ENCODE assay signal across 15 cellular contexts in genomic region chr18:46794607-46795006, GRCh38. TPM values are rescaled to one million over a fixed set of nuclear protein-coding genes. Genes with fewer than 3 reads are reported as not detected.
DNase-seq lines count a peak whose midpoint lies in the region; ATAC-seq and TF ChIP-seq lines count a peak whose summit lies in the region.
"Had no signal": no experiment of that assay in that cellular context is flagged by ENCODE, and none has a peak within 500 bp of the region (broad histone marks: within the 10 kb centered on the region; RNA-seq: fewer than 3 reads in every experiment).

No MANE protein-coding gene starts in this region.

- no peak overlapping the region for H3K56ac ChIP-seq in H9 (ENCODE audit: insufficient read length, low read depth, low read length)
- no peak overlapping the region for H3K56ac ChIP-seq in mesendoderm (ENCODE audit: low read length)

- DNase-seq in NCI-H82 (lab: John Stamatoyannopoulos, UW) (peak; percentile 46), NCI-H82 treated with DMSO at 0.1 percent for 48 hours (lab: John Stamatoyannopoulos, UW; ENCODE audit: unreplicated experiment) (no peak), H9 (peak; percentile 38), endodermal cell (peak; percentile 48), mesendoderm (peak; percentile 37), EL (no peak)
- DNase-seq: 8988T; AML-193; C1 segment of cervical spinal cord; Calu3; CD4-positive, alpha-beta T cell; DMS79 had no signal

- H3K4me3 Mint-ChIP-seq in H9: no peak overlapping the region
- no peak overlapping the region for H3K4me3 Mint-ChIP-seq in endodermal cell
- H3K4me3 Mint-ChIP-seq: CD4-positive, alpha-beta T cell had no signal

- H3K9ac ChIP-seq in H9 (ENCODE audit: extremely low read depth, insufficient read length, low read length) (no peak overlapping the region), endodermal cell (ENCODE audit: extremely low read depth, low read length, poor library complexity, severe bottlenecking) (no peak overlapping the region), mesendoderm (ENCODE audit: low read length) (no peak overlapping the region)

- no peak overlapping the region for H2BK12ac ChIP-seq in H9 (ENCODE audit: insufficient read length, low read depth, low read length)

- no peak overlapping the region for H4K5ac ChIP-seq in H9 (ENCODE audit: insufficient read length, low read depth, low read length)
- H4K5ac ChIP-seq in mesendoderm (ENCODE audit: low read length): no peak overlapping the region

- no CpG with 5 or more reads among the region's 1 CpG for WGBS in H9 (ENCODE audit: extremely low coverage, insufficient read length, low lambda C conversion rate)
- WGBS in endodermal cell (ENCODE audit: insufficient coverage in 1 of 2, insufficient read length in 1 of 2), 2 experiments: 84% methylated on average over 1 of the region's 1 CpG; no CpG with 5 or more reads in 1 of the 2 experiments
- WGBS in mesendoderm (ENCODE audit: extremely low coverage, insufficient coverage, low lambda C conversion rate): no CpG with 5 or more reads among the region's 1 CpG

- H3K79me2 ChIP-seq in H9 (ENCODE audit: insufficient read depth, low read length): no peaks in the 10 kb centered on the region
- H3K79me2 ChIP-seq in mesendoderm (ENCODE audit: control insufficient read depth, insufficient read depth, low read length): no peaks in the 10 kb centered on the region

- TF ChIP-seq CTCF in H9 (conservative IDR thresholded peaks at IDR 0.05) (no peak), endodermal cell (conservative IDR thresholded peaks at IDR 0.05) (no peak)

- H3K14ac ChIP-seq in H9 (ENCODE audit: insufficient read depth, low read length): no peak overlapping the region

- no peaks in the 10 kb centered on the region; the same call in 1 of the 2 replicates for H3K27me3 Mint-ChIP-seq in H9 (ENCODE audit: low read depth)
- H3K27me3 Mint-ChIP-seq in endodermal cell (ENCODE audit: insufficient read depth): no peaks in the 10 kb centered on the region
- H3K27me3 Mint-ChIP-seq: CD4-positive, alpha-beta T cell had no signal

- H3K27ac ChIP-seq in H9 (ENCODE audit: insufficient read length, low read depth, low read length): no peak overlapping the region
- no peak overlapping the region for H3K27ac ChIP-seq in endodermal cell (ENCODE audit: low read depth, low read length)
- no peak overlapping the region for H3K27ac ChIP-seq in mesendoderm (ENCODE audit: low read depth, low read length)
- H3K27ac ChIP-seq: HL-60 had no signal

- H3K4ac ChIP-seq in H9 (ENCODE audit: low read depth, low read length): no peak overlapping the region
- H3K4ac ChIP-seq in mesendoderm (ENCODE audit: low read depth, low read length): no peak overlapping the region

- no peak overlapping the region for H3T11ph ChIP-seq in H9 (ENCODE audit: low read length)

- no peak overlapping the region for H4K91ac ChIP-seq in H9 (ENCODE audit: insufficient read length, low read depth, low read length)

- no peak overlapping the region for H2AFZ ChIP-seq in H9 (ENCODE audit: low read length)

- peaks cover 12 to 13% of the 10 kb centered on the region in 2 experiments for H3K9me3 Mint-ChIP-seq in H9
- peaks cover 12% of the 10 kb centered on the region for H3K9me3 Mint-ChIP-seq in endodermal cell

- no peaks in the 10 kb centered on the region for H3K36me3 ChIP-seq in endodermal cell (ENCODE audit: control insufficient read depth, insufficient read depth, low read length)
- H3K36me3 ChIP-seq in mesendoderm (ENCODE audit: control insufficient read depth, insufficient read depth, low read length): no peaks in the 10 kb centered on the region

- ATAC-seq in HG03095 (IDR thresholded peaks at IDR 0.05; ENCODE audit: unreplicated experiment) (no peak), HG03354 (IDR thresholded peaks at IDR 0.05; ENCODE audit: poor library complexity, severe bottlenecking, unreplicated experiment) (no peak)

- no peak overlapping the region for H3K18ac ChIP-seq in H9 (ENCODE audit: insufficient read length, low read depth, low read length)
- no peak overlapping the region for H3K18ac ChIP-seq in mesendoderm (ENCODE audit: low read length)

- H3K79me1 ChIP-seq in H9 (ENCODE audit: insufficient read depth, low read depth, low read length, poor library complexity, severe bottlenecking): no peaks in the 10 kb centered on the region
- H3K79me1 ChIP-seq in mesendoderm (ENCODE audit: low read length): no peaks in the 10 kb centered on the region

- H2BK15ac ChIP-seq in H9 (ENCODE audit: low read depth, low read length): no peak overlapping the region
- no peak overlapping the region for H2BK15ac ChIP-seq in mesendoderm (replicated peaks; ENCODE audit: low read depth)

- no peaks in the 10 kb centered on the region for H3K23me2 ChIP-seq in H9 (ENCODE audit: insufficient read length, low read depth, low read length, poor library complexity, severe bottlenecking)

- H2BK120ac ChIP-seq in H9 (ENCODE audit: low read depth, low read length, poor library complexity, severe bottlenecking) (no peak overlapping the region), mesendoderm (ENCODE audit: low read depth, low read length) (no peak overlapping the region)

- H3K4me3 ChIP-seq in endodermal cell (ENCODE audit: low read length): no peak overlapping the region
- no peak overlapping the region for H3K4me3 ChIP-seq in mesendoderm (ENCODE audit: low read length)

- H2BK20ac ChIP-seq in H9 (ENCODE audit: low read depth, low read length, poor library complexity, severe bottlenecking): no peak overlapping the region

- H3K4me2 ChIP-seq in H9 (ENCODE audit: insufficient read depth, insufficient read length, low read length) (no peak overlapping the region), mesendoderm (ENCODE audit: low read length) (no peak overlapping the region)

- H3K23ac ChIP-seq in H9 (ENCODE audit: insufficient read length, low read depth, low read length) (no peak overlapping the region), mesendoderm (ENCODE audit: low read length) (no peak overlapping the region)

- no peaks in the 10 kb centered on the region for H3K27me3 ChIP-seq in H9 (ENCODE audit: insufficient read depth, low read length)
- no peaks in the 10 kb centered on the region for H3K27me3 ChIP-seq in endodermal cell (ENCODE audit: control insufficient read depth, insufficient read depth, low read length, poor library complexity, severe bottlenecking)
- H3K27me3 ChIP-seq in mesendoderm (ENCODE audit: insufficient read depth, low read length, poor library complexity): no peaks in the 10 kb centered on the region

- H4K8ac ChIP-seq in H9 (replicated peaks; ENCODE audit: insufficient read length, low read depth, low read length): no peak overlapping the region
- no peak overlapping the region for H4K8ac ChIP-seq in mesendoderm (ENCODE audit: low read depth, low read length)

- H2AK5ac ChIP-seq in H9 (ENCODE audit: insufficient read length, low read length): no peak overlapping the region
- H2AK5ac ChIP-seq in mesendoderm (ENCODE audit: low read length): no peak overlapping the region

- H3K36me3 Mint-ChIP-seq in H9 (ENCODE audit: insufficient read depth in 1 of 3, low read depth in 3 of 3) (peaks cover 11 to 16% (median 14%) of the 10 kb centered on the region in 3 experiments), endodermal cell (ENCODE audit: low read depth) (peaks cover 9% of the 10 kb centered on the region)

- H3K4me1 Mint-ChIP-seq in H9 (peaks cover 10 to 15% of the 10 kb centered on the region in 2 experiments), endodermal cell (peaks cover 25% of the 10 kb centered on the region)

- H4K20me1 ChIP-seq in H9 (ENCODE audit: control insufficient read depth, insufficient read depth, insufficient read length): no peaks in the 10 kb centered on the region

- H3K27ac Mint-ChIP-seq in H9 (no peak overlapping the region), endodermal cell (no peak overlapping the region)
- H3K27ac Mint-ChIP-seq: CD4-positive, alpha-beta T cell had no signal

- no peaks in the 10 kb centered on the region; the same call in 1 of the 2 replicates for H3K4me1 ChIP-seq in H9 (ENCODE audit: insufficient read depth, low read length)
- peaks cover 10% of the 10 kb centered on the region for H3K4me1 ChIP-seq in endodermal cell (ENCODE audit: control insufficient read depth, insufficient read depth, low read length)
- H3K4me1 ChIP-seq in mesendoderm (ENCODE audit: control insufficient read depth, low read depth, low read length): peaks cover 8% of the 10 kb centered on the region

- H2BK5ac ChIP-seq in H9 (ENCODE audit: insufficient read length, low read length) (no peak overlapping the region), mesendoderm (ENCODE audit: low read length) (no peak overlapping the region)

- H3K9me3 ChIP-seq in H9 (ENCODE audit: control insufficient read depth, low read depth, low read length) (peaks cover 6% of the 10 kb centered on the region), endodermal cell (ENCODE audit: control insufficient read depth, low read length) (peaks cover 10% of the 10 kb centered on the region)

RNA-seq across cellular contexts. Expression of gene ST8SIA5, which starts 37.8 kb away (rescaled TPM):
- total RNA-seq in H9 (2021) (0.63 and 0.75 TPM in 2 replicates), endodermal cell (under 1 TPM; 0.24 to 0.73 TPM)
- polyA plus RNA-seq in endodermal cell (2013, experiment 1 of 2): 0.64 TPM
- 0.46 TPM for polyA plus RNA-seq in endodermal cell (2013, experiment 2 of 2)
- polyA plus RNA-seq in mesendoderm (2013, experiment 1 of 2): 0.34 TPM
- 0.35 TPM for polyA plus RNA-seq in mesendoderm (2013, experiment 2 of 2)
- total RNA-seq: Calu3 had no signal

Comparison
In these comparisons a context has a peak if more than half of its experiments do, and no peak if none do; other contexts are left out.
1. DNase-seq: peak in NCI-H82 (single experiment), H9 (single experiment), endodermal cell (single experiment) and mesendoderm (single experiment); none in NCI-H82 treated with DMSO at 0.1 percent for 48 hours (single experiment) and EL (single experiment).